Comparison of ENCODE assay signal across 9 cellular contexts in genomic region chr3:120160050-120160449, GRCh38.
DNase-seq lines count a peak whose midpoint lies in the region; ATAC-seq and TF ChIP-seq lines count a peak whose summit lies in the region.
"Had no signal": no experiment of that assay in that cellular context is flagged by ENCODE, and none has a peak within 500 bp of the region (broad histone marks: within the 10 kb centered on the region; RNA-seq: fewer than 3 reads in every experiment).

No MANE protein-coding gene starts in this region.

- no peaks in the 10 kb centered on the region for H3K79me2 ChIP-seq in OCI-LY7 (ENCODE audit: insufficient read depth, low read depth, low read length)

- ATAC-seq in foreskin keratinocyte (peak; percentile 93), HG02852 (IDR thresholded peaks at IDR 0.05; ENCODE audit: unreplicated experiment) (no peak), HG03135 (IDR thresholded peaks at IDR 0.05; ENCODE audit: unreplicated experiment) (no peak)

- no peak overlapping the region for H2AFZ ChIP-seq in OCI-LY7 (ENCODE audit: low read length)

- CTCF ChIA-PET in OCI-LY7 (lab: Charles Lee; ENCODE audit: unreplicated experiment) = no interaction called here

- H3K4me1 ChIP-seq in foreskin keratinocyte (peaks cover 18% of the 10 kb centered on the region), skeletal muscle satellite cell (ENCODE audit: control insufficient read depth, insufficient read depth, low read length) (peaks cover 20% of the 10 kb centered on the region), OCI-LY7 (ENCODE audit: insufficient read depth, low read length, poor library complexity, severe bottlenecking) (no peaks in the 10 kb centered on the region)

- H4K20me1 ChIP-seq in OCI-LY7 (ENCODE audit: insufficient read depth, low read length) = no peaks in the 10 kb centered on the region

- H3K4me2 ChIP-seq in skeletal muscle satellite cell (ENCODE audit: low read length) = peak overlapping the region; percentile 17
- no peak overlapping the region for H3K4me2 ChIP-seq in OCI-LY7 (ENCODE audit: low read length)

- TF ChIP-seq CTCF in foreskin keratinocyte (conservative IDR thresholded peaks at IDR 0.05) = no peak
- no peak for TF ChIP-seq CTCF in OCI-LY7 (conservative IDR thresholded peaks at IDR 0.05; ENCODE audit: low read length)

- H3K9ac ChIP-seq in SK-N-MC (ENCODE audit: insufficient read length) (peak overlapping the region; percentile 51), skeletal muscle satellite cell (ENCODE audit: low read depth, low read length) (no peak overlapping the region)

- peak; percentile 93 for DNase-seq in H4 (ENCODE audit: low spot score)
- peak; percentile 44 for DNase-seq in SK-N-MC (ENCODE audit: low read depth, low spot score)
- DNase-seq in foreskin keratinocyte = peak; percentile 95 to 98
- DNase-seq in OCI-LY7 (ENCODE audit: low spot score) = no peak
- no peak for DNase-seq in middle frontal gyrus (ENCODE audit: extremely low spot score, low spot score)
- DNase-seq: NCI-H1105 had no signal

- BruUV-seq in OCI-LY7 (replicated peaks; lab: Mats Ljungman, UMichigan) = no TSS peak

- H3K27ac ChIP-seq in SK-N-MC = peak overlapping the region; percentile 85
- peak overlapping the region; percentile 86 for H3K27ac ChIP-seq in foreskin keratinocyte
- H3K27ac ChIP-seq in OCI-LY7 (ENCODE audit: low read depth, low read length, poor library complexity, severe bottlenecking) = no peak overlapping the region

- H3K36me3 ChIP-seq in SK-N-MC (ENCODE audit: insufficient read depth, low read length) (no peaks in the 10 kb centered on the region), skeletal muscle satellite cell (ENCODE audit: insufficient read depth, low read length) (no peaks in the 10 kb centered on the region), OCI-LY7 (ENCODE audit: insufficient read depth, low read length) (no peaks in the 10 kb centered on the region)

- H3K9me2 ChIP-seq in OCI-LY7 (ENCODE audit: insufficient read depth, low read length) = no peaks in the 10 kb centered on the region

- POLR2A ChIA-PET in OCI-LY7 (lab: Charles Lee) = no interaction called here

- intact Hi-C loops in OCI-LY7 (cut with micrococcal nuclease; ENCODE audit: unreplicated experiment) = no loop called here

- H3K27me3 ChIP-seq in foreskin keratinocyte (no peaks in the 10 kb centered on the region), skeletal muscle satellite cell (ENCODE audit: control insufficient read depth, insufficient read depth, low read length) (no peaks in the 10 kb centered on the region)

- H3K4me3 ChIP-seq in SK-N-MC = peak overlapping the region; percentile 18; the same call in 1 of the 2 replicates
- H3K4me3 ChIP-seq in skeletal muscle satellite cell (ENCODE audit: low read length) = no peak overlapping the region
- H3K4me3 ChIP-seq in OCI-LY7 (ENCODE audit: low read depth, low read length, poor library complexity, severe bottlenecking) = no peak overlapping the region

- H3K9me3 ChIP-seq in SK-N-MC (ENCODE audit: low read depth, low read length) = no peaks in the 10 kb centered on the region
- H3K9me3 ChIP-seq in skeletal muscle satellite cell (replicated peaks; ENCODE audit: low read length) = no peaks in the 10 kb centered on the region
- 0 out of 2 replicates have a peak, but pooled peaks cover 6% of the 10 kb centered on the region for H3K9me3 ChIP-seq in OCI-LY7 (ENCODE audit: low read length)

Comparison
In these comparisons a context has a peak if more than half of its experiments do, and no peak if none do; other contexts are left out.
1. DNase-seq: peak in H4 (single experiment), SK-N-MC (single experiment) and foreskin keratinocyte (2 of 2); none in OCI-LY7 (single experiment) and middle frontal gyrus (single experiment).